In the genomic region with DNA sequence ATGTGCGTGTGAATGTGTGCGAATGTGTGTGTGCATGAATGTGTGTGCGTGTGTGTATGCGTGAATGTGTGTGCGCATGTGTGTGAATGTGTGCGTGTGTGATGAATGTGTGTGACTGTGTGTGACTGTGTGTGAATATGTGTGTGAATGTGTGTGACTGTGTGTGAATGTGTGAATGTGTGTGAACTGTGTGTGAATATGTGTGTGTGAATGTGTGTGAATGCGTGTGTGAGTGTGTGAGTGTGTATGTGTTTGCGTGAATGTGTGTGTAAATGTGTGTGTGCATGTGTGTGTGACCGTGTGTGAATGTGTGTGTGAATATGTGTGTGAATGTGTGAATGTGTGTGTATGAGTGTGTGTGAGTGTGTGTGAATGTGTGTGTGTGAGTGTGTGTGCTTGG, we compare ENCODE assay signal across 33 cellular contexts.
"Had no signal": no experiment of that assay in that cellular context is flagged by ENCODE, and none has a peak within 500 bp of the region (broad histone marks: within the 10 kb centered on the region; RNA-seq: fewer than 3 reads in every experiment).

No MANE protein-coding gene starts in this region.

- H3K27ac Mint-ChIP-seq: activated CD4-positive, alpha-beta memory T cell treated with anti-CD3 and anti-CD28 coated beads, Interleukin-2, amount 10 ng/mL, durations not matched to agents 7 days and 5 days; activated CD8-positive, alpha-beta memory T cell treated with anti-CD3 and anti-CD28 coated beads, Interleukin-2, amount 10 ng/mL, durations not matched to agents 7 days and 5 days; activated naive CD4-positive, alpha-beta T cell treated with anti-CD3 and anti-CD28 coated beads, Interleukin-2, amount 10 ng/mL, durations not matched to agents 7 days and 5 days; activated naive CD8-positive, alpha-beta T cell; activated naive CD8-positive, alpha-beta T cell treated with anti-CD3 and anti-CD28 coated beads, Interleukin-2, amount 50 U/mL, for 24 hours had no signal

- FAIRE-seq: RCC 7860 had no signal

- H3K36me3 Mint-ChIP-seq: activated CD8-positive, alpha-beta memory T cell treated with anti-CD3 and anti-CD28 coated beads, Interleukin-2, amount 10 ng/mL, durations not matched to agents 7 days and 5 days; activated naive CD4-positive, alpha-beta T cell treated with anti-CD3 and anti-CD28 coated beads, Interleukin-2, amount 10 ng/mL, durations not matched to agents 7 days and 5 days; activated naive CD8-positive, alpha-beta T cell; brain had no signal

- H2AFZ ChIP-seq: PC-9 had no signal

- H3K27ac ChIP-seq: PC-9, RWPE1, VCaP had no signal

- H3K4me1 Mint-ChIP-seq: activated CD4-positive, alpha-beta memory T cell treated with anti-CD3 and anti-CD28 coated beads, Interleukin-2, amount 10 ng/mL, durations not matched to agents 7 days and 5 days; activated CD8-positive, alpha-beta memory T cell treated with anti-CD3 and anti-CD28 coated beads, Interleukin-2, amount 10 ng/mL, durations not matched to agents 7 days and 5 days; activated naive CD4-positive, alpha-beta T cell treated with anti-CD3 and anti-CD28 coated beads, Interleukin-2, amount 10 ng/mL, durations not matched to agents 7 days and 5 days; activated naive CD8-positive, alpha-beta T cell treated with anti-CD3 and anti-CD28 coated beads, Interleukin-2, amount 50 U/mL, for 24 hours had no signal

- ATAC-seq: activated CD8-positive, alpha-beta memory T cell treated with anti-CD3 and anti-CD28 coated beads, Interleukin-2, amount 10 ng/mL, durations not matched to agents 7 days and 5 days; activated naive CD8-positive, alpha-beta T cell treated with anti-CD3 and anti-CD28 coated beads, Interleukin-2, amount 50 U/mL, for 24 hours; Right ventricle myocardium inferior; SK-N-SH treated with all-trans-retinoic acid at 6 μM for 48 hours had no signal

- H3K4me3 Mint-ChIP-seq: activated CD4-positive, alpha-beta memory T cell treated with anti-CD3 and anti-CD28 coated beads, Interleukin-2, amount 10 ng/mL, durations not matched to agents 7 days and 5 days; activated CD8-positive, alpha-beta memory T cell treated with anti-CD3 and anti-CD28 coated beads, Interleukin-2, amount 10 ng/mL, durations not matched to agents 7 days and 5 days; activated naive CD4-positive, alpha-beta T cell treated with anti-CD3 and anti-CD28 coated beads, Interleukin-2, amount 10 ng/mL, durations not matched to agents 7 days and 5 days; activated naive CD8-positive, alpha-beta T cell; activated naive CD8-positive, alpha-beta T cell treated with anti-CD3 and anti-CD28 coated beads, Interleukin-2, amount 50 U/mL, for 24 hours; brain had no signal

- DNase-seq: activated CD4-positive, alpha-beta memory T cell treated with anti-CD3 and anti-CD28 coated beads, Interleukin-2, amount 10 ng/mL, durations not matched to agents 7 days and 5 days; activated CD4-positive, alpha-beta T cell treated with anti-CD3 and anti-CD28 coated beads for 1 hour; activated CD4-positive, alpha-beta T cell treated with anti-CD3 and anti-CD28 coated beads for 48 hours; activated CD4-positive, CD25-positive, alpha-beta regulatory T cell; activated CD8-positive, alpha-beta memory T cell treated with anti-CD3 and anti-CD28 coated beads for 24 hours; activated CD8-positive, alpha-beta memory T cell treated with anti-CD3 and anti-CD28 coated beads, Interleukin-2, amount 10 ng/mL, durations not matched to agents 7 days and 5 days; activated CD8-positive, alpha-beta memory T cell treated with anti-CD3 and anti-CD28 coated beads, Interleukin-2, amount 50 U/mL, for 48 hours; activated effector memory CD4-positive, alpha-beta T cell treated with Interleukin-2 at 50 U/mL for 16 hours; activated naive CD4-positive, alpha-beta T cell treated with anti-CD3 and anti-CD28 coated beads, Interleukin-2, amount 10 ng/mL, durations not matched to agents 7 days and 5 days; activated naive CD8-positive, alpha-beta T cell treated with anti-CD3 and anti-CD28 coated beads, Interleukin-2, amount 50 U/mL, for 24 hours; activated T-cell treated with anti-CD3 and anti-CD28 coated beads, Interleukin-2, amount 50 U/mL, for 48 hours; anterior cingulate cortex; central memory CD4-positive, alpha-beta T cell; NCI-H1105 treated with DMSO at 0.1 percent for 48 hours; NCI-H1436; NCI-H1694 treated with DMSO at 0.1 percent for 48 hours; NCI-H2029; NCI-H345; NCI-H524 treated with DMSO at 0.1 percent for 48 hours; NCI-H748 treated with DMSO at 0.1 percent for 48 hours; NK-92 treated with Interleukin-12 subunit alpha and Interleukin-12 subunit beta, amount 100 ng/mL, for 24 hours; PC-9; SIG-M5; T-helper 1 cell; T-helper 2 cell; T-helper 9 cell had no signal

- H3K4me2 ChIP-seq: PC-9 had no signal

- H3K27me3 Mint-ChIP-seq: activated CD4-positive, alpha-beta memory T cell treated with anti-CD3 and anti-CD28 coated beads, Interleukin-2, amount 10 ng/mL, durations not matched to agents 7 days and 5 days; activated CD8-positive, alpha-beta memory T cell treated with anti-CD3 and anti-CD28 coated beads, Interleukin-2, amount 10 ng/mL, durations not matched to agents 7 days and 5 days; activated naive CD4-positive, alpha-beta T cell treated with anti-CD3 and anti-CD28 coated beads, Interleukin-2, amount 10 ng/mL, durations not matched to agents 7 days and 5 days; activated naive CD8-positive, alpha-beta T cell; activated naive CD8-positive, alpha-beta T cell treated with anti-CD3 and anti-CD28 coated beads, Interleukin-2, amount 50 U/mL, for 24 hours had no signal

- H3K4me3 ChIP-seq: PC-9 had no signal
